1 cellular context compared by ENCODE assay signal in the genomic region with DNA sequence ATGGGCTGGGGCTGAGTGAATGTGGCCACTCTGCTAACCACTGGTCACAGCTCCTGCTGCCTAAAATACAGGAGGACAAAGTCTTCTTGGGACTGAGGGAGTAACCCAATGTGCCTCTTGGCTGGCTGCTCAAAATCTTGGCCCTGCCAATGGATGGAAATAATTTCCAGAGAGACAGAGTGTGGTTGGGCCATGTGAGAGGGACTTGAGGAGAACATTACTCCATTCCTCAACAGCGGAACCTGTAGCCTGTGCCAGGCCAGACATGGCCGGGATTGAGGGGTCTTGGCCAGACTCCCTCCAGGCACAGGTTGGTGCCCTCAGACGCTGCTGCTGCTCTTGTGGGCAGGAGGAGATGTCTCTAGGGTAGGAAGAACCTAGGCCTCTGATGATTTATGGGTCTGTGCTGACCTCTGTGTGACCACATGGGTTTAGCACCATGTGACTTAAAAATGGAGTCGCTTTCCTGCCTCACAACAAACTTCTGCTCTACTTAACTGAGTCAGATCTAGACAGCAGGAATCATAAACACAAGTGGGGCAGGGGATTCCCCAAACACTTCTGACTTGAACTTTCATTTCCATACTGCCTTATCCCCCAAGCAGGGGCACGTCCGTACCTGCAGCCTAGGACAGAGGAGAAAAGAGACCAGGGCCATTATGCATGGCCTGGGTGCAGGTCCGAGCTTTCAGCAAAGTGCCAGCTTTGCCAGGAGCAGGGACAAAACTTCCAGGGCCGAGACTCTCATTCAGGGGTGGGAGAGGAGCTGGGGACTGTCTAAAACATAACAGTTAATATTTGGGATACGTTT.
A peak's percentile ranks its signal among the peaks of the same experiment; 100 is the strongest.
TF ChIP-seq lines count a peak whose summit lies in the region.

No MANE protein-coding gene starts in this region.

TF ChIP-seq in GM12878, 131 proteins besides CTCF, POLR2A, EP300 and RAD21 (continued from another document and continues in another):
- TF ChIP-seq ZNF207 (IDR thresholded peaks at IDR 0.05; ENCODE audit: borderline replicate concordance) (no peak), STAT1 (conservative IDR thresholded peaks at IDR 0.05) (no peak), SREBF1 (IDR thresholded peaks at IDR 0.05; ENCODE audit: low read length) (no peak), EZH2 (IDR thresholded peaks at IDR 0.05; ENCODE audit: borderline replicate concordance, control insufficient read depth, low read depth, low read length) (no peak), IKZF2 (IDR thresholded peaks at IDR 0.05) (peak; percentile 86 to 91), RUNX3 (IDR thresholded peaks at IDR 0.05; ENCODE audit: low read length) (peak; percentile 74), MEF2B (IDR thresholded peaks at IDR 0.05; ENCODE audit: partially characterized antibody, poor library complexity, severe bottlenecking) (no peak), SIX5 (IDR thresholded peaks at IDR 0.05; ENCODE audit: low read depth, low read length, severe bottlenecking) (no peak), CREM (IDR thresholded peaks at IDR 0.05; ENCODE audit: low read depth) (peak; percentile 48; the same call in 1 of the 2 replicates), ZBED1 (IDR thresholded peaks at IDR 0.05; ENCODE audit: borderline replicate concordance) (no peak), TCF12 (IDR thresholded peaks at IDR 0.05; ENCODE audit: low read depth, low read length) (no peak), ATF7 (IDR thresholded peaks at IDR 0.05; ENCODE audit: low read depth) (peak; percentile 83), NFXL1 (IDR thresholded peaks at IDR 0.05; ENCODE audit: borderline replicate concordance) (no peak), CHD4 (IDR thresholded peaks at IDR 0.05) (no peak), BRCA1 (IDR thresholded peaks at IDR 0.05; ENCODE audit: low read depth, low read length) (no peak), RCOR1 (conservative IDR thresholded peaks at IDR 0.05; ENCODE audit: low read depth, low read length) (0 out of 2 replicates have a peak, but pooled peaks have one; percentile 53), HDAC2 (IDR thresholded peaks at IDR 0.05) (no peak), NFYA (IDR thresholded peaks at IDR 0.05; ENCODE audit: borderline replicate concordance, low read depth, low read length) (no peak), SIN3A (IDR thresholded peaks at IDR 0.05; ENCODE audit: low read depth, low read length) (0 out of 2 replicates have a peak, but pooled peaks have one; percentile 46), SP1 (IDR thresholded peaks at IDR 0.05; ENCODE audit: low read depth, low read length) (peak; percentile 44), HCFC1 (IDR thresholded peaks at IDR 0.05; ENCODE audit: low read length) (peak; percentile 37; the same call in 1 of the 2 replicates), RBBP5 (conservative IDR thresholded peaks at IDR 0.05) (no peak), IKZF1 (conservative IDR thresholded peaks at IDR 0.05) (peak; percentile 87), ZNF217 (IDR thresholded peaks at IDR 0.05) (no peak), JUND (IDR thresholded peaks at IDR 0.05; ENCODE audit: low read depth, low read length) (peak; percentile 87), EED (IDR thresholded peaks at IDR 0.05; ENCODE audit: low read depth) (peak; percentile 72; the same call in 1 of the 2 replicates), NRF1 (conservative IDR thresholded peaks at IDR 0.05; ENCODE audit: low read depth, low read length) (no peak), BACH1 (IDR thresholded peaks at IDR 0.05; ENCODE audit: borderline replicate concordance) (no peak; the same call in 1 of the 2 replicates), EGR1 (IDR thresholded peaks at IDR 0.05; ENCODE audit: borderline replicate concordance in 1 of 2, low read depth in 2 of 2, low read length in 2 of 2) (no peak), SMARCA5 (IDR thresholded peaks at IDR 0.05) (peak; percentile 64), MTA3 (IDR thresholded peaks at IDR 0.05; ENCODE audit: borderline replicate concordance, low read length) (no peak), SMAD5 (IDR thresholded peaks at IDR 0.05; ENCODE audit: low read depth) (no peak), RB1 (IDR thresholded peaks at IDR 0.05; ENCODE audit: borderline replicate concordance) (no peak), SMC3 (IDR thresholded peaks at IDR 0.05; ENCODE audit: borderline replicate concordance, low read length) (no peak), ZNF274 (IDR thresholded peaks at IDR 0.05; ENCODE audit: insufficient read depth, insufficient read length) (no peak), DPF2 (IDR thresholded peaks at IDR 0.05) (peak; percentile 78; the same call in 1 of the 2 replicates), TCF7 (IDR thresholded peaks at IDR 0.05; ENCODE audit: borderline replicate concordance) (no peak), SUPT20H (IDR thresholded peaks at IDR 0.05; ENCODE audit: borderline replicate concordance, control insufficient read depth, low read depth, low read length) (no peak), ZNF24 (IDR thresholded peaks at IDR 0.05) (no peak), HDGF (IDR thresholded peaks at IDR 0.05) (0 out of 2 replicates have a peak, but pooled peaks have one; percentile 65)
- TF ChIP-seq, protein P1, sequence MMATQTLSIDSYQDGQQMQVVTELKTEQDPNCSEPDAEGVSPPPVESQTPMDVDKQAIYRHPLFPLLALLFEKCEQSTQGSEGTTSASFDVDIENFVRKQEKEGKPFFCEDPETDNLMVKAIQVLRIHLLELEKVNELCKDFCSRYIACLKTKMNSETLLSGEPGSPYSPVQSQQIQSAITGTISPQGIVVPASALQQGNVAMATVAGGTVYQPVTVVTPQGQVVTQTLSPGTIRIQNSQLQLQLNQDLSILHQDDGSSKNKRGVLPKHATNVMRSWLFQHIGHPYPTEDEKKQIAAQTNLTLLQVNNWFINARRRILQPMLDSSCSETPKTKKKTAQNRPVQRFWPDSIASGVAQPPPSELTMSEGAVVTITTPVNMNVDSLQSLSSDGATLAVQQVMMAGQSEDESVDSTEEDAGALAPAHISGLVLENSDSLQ (IDR thresholded peaks at IDR 0.05), result peak; percentile 89
- TF ChIP-seq, protein P2, sequence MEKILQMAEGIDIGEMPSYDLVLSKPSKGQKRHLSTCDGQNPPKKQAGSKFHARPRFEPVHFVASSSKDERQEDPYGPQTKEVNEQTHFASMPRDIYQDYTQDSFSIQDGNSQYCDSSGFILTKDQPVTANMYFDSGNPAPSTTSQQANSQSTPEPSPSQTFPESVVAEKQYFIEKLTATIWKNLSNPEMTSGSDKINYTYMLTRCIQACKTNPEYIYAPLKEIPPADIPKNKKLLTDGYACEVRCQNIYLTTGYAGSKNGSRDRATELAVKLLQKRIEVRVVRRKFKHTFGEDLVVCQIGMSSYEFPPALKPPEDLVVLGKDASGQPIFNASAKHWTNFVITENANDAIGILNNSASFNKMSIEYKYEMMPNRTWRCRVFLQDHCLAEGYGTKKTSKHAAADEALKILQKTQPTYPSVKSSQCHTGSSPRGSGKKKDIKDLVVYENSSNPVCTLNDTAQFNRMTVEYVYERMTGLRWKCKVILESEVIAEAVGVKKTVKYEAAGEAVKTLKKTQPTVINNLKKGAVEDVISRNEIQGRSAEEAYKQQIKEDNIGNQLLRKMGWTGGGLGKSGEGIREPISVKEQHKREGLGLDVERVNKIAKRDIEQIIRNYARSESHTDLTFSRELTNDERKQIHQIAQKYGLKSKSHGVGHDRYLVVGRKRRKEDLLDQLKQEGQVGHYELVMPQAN (conservative IDR thresholded peaks at IDR 0.05), result no peak
- TF ChIP-seq, protein P3, sequence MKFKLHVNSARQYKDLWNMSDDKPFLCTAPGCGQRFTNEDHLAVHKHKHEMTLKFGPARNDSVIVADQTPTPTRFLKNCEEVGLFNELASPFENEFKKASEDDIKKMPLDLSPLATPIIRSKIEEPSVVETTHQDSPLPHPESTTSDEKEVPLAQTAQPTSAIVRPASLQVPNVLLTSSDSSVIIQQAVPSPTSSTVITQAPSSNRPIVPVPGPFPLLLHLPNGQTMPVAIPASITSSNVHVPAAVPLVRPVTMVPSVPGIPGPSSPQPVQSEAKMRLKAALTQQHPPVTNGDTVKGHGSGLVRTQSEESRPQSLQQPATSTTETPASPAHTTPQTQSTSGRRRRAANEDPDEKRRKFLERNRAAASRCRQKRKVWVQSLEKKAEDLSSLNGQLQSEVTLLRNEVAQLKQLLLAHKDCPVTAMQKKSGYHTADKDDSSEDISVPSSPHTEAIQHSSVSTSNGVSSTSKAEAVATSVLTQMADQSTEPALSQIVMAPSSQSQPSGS (IDR thresholded peaks at IDR 0.05; ENCODE audit: low read length), result peak; percentile 60; the same call in 1 of the 2 replicates
- TF ChIP-seq, protein P4, sequence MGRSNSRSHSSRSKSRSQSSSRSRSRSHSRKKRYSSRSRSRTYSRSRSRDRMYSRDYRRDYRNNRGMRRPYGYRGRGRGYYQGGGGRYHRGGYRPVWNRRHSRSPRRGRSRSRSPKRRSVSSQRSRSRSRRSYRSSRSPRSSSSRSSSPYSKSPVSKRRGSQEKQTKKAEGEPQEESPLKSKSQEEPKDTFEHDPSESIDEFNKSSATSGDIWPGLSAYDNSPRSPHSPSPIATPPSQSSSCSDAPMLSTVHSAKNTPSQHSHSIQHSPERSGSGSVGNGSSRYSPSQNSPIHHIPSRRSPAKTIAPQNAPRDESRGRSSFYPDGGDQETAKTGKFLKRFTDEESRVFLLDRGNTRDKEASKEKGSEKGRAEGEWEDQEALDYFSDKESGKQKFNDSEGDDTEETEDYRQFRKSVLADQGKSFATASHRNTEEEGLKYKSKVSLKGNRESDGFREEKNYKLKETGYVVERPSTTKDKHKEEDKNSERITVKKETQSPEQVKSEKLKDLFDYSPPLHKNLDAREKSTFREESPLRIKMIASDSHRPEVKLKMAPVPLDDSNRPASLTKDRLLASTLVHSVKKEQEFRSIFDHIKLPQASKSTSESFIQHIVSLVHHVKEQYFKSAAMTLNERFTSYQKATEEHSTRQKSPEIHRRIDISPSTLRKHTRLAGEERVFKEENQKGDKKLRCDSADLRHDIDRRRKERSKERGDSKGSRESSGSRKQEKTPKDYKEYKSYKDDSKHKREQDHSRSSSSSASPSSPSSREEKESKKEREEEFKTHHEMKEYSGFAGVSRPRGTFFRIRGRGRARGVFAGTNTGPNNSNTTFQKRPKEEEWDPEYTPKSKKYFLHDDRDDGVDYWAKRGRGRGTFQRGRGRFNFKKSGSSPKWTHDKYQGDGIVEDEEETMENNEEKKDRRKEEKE (IDR thresholded peaks at IDR 0.05), result no peak
- TF ChIP-seq, protein P5, sequence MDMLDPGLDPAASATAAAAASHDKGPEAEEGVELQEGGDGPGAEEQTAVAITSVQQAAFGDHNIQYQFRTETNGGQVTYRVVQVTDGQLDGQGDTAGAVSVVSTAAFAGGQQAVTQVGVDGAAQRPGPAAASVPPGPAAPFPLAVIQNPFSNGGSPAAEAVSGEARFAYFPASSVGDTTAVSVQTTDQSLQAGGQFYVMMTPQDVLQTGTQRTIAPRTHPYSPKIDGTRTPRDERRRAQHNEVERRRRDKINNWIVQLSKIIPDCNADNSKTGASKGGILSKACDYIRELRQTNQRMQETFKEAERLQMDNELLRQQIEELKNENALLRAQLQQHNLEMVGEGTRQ (IDR thresholded peaks at IDR 0.05; ENCODE audit: borderline replicate concordance, low read depth, low read length), result peak; percentile 92
- TF ChIP-seq, protein P6, sequence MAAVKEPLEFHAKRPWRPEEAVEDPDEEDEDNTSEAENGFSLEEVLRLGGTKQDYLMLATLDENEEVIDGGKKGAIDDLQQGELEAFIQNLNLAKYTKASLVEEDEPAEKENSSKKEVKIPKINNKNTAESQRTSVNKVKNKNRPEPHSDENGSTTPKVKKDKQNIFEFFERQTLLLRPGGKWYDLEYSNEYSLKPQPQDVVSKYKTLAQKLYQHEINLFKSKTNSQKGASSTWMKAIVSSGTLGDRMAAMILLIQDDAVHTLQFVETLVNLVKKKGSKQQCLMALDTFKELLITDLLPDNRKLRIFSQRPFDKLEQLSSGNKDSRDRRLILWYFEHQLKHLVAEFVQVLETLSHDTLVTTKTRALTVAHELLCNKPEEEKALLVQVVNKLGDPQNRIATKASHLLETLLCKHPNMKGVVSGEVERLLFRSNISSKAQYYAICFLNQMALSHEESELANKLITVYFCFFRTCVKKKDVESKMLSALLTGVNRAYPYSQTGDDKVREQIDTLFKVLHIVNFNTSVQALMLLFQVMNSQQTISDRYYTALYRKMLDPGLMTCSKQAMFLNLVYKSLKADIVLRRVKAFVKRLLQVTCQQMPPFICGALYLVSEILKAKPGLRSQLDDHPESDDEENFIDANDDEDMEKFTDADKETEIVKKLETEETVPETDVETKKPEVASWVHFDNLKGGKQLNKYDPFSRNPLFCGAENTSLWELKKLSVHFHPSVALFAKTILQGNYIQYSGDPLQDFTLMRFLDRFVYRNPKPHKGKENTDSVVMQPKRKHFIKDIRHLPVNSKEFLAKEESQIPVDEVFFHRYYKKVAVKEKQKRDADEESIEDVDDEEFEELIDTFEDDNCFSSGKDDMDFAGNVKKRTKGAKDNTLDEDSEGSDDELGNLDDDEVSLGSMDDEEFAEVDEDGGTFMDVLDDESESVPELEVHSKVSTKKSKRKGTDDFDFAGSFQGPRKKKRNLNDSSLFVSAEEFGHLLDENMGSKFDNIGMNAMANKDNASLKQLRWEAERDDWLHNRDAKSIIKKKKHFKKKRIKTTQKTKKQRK (IDR thresholded peaks at IDR 0.05; ENCODE audit: low read depth, low read length), result no peak
- TF ChIP-seq, protein P7, sequence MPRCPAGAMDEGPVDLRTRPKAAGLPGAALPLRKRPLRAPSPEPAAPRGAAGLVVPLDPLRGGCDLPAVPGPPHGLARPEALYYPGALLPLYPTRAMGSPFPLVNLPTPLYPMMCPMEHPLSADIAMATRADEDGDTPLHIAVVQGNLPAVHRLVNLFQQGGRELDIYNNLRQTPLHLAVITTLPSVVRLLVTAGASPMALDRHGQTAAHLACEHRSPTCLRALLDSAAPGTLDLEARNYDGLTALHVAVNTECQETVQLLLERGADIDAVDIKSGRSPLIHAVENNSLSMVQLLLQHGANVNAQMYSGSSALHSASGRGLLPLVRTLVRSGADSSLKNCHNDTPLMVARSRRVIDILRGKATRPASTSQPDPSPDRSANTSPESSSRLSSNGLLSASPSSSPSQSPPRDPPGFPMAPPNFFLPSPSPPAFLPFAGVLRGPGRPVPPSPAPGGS (IDR thresholded peaks at IDR 0.05; ENCODE audit: borderline replicate concordance, insufficient read depth, low read depth, low read length, poor library complexity, severe bottlenecking), result no peak
- TF ChIP-seq, protein P8, sequence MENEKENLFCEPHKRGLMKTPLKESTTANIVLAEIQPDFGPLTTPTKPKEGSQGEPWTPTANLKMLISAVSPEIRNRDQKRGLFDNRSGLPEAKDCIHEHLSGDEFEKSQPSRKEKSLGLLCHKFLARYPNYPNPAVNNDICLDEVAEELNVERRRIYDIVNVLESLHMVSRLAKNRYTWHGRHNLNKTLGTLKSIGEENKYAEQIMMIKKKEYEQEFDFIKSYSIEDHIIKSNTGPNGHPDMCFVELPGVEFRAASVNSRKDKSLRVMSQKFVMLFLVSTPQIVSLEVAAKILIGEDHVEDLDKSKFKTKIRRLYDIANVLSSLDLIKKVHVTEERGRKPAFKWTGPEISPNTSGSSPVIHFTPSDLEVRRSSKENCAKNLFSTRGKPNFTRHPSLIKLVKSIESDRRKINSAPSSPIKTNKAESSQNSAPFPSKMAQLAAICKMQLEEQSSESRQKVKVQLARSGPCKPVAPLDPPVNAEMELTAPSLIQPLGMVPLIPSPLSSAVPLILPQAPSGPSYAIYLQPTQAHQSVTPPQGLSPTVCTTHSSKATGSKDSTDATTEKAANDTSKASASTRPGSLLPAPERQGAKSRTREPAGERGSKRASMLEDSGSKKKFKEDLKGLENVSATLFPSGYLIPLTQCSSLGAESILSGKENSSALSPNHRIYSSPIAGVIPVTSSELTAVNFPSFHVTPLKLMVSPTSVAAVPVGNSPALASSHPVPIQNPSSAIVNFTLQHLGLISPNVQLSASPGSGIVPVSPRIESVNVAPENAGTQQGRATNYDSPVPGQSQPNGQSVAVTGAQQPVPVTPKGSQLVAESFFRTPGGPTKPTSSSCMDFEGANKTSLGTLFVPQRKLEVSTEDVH (IDR thresholded peaks at IDR 0.05; ENCODE audit: low read depth, partially characterized antibody), result no peak
